In genomic region chr15:26134812-26135211, GRCh38 we compare ENCODE assay signal across 37 cellular contexts.
"Had no signal": no experiment of that assay in that cellular context is flagged by ENCODE, and none has a peak within 500 bp of the region (broad histone marks: within the 10 kb centered on the region; RNA-seq: fewer than 3 reads in every experiment).

No MANE protein-coding gene starts in this region.

- H3K27me3 ChIP-seq: adrenal gland, body of pancreas, esophagus squamous epithelium, gastroesophageal sphincter had no signal

- H3K4me1 Mint-ChIP-seq: activated CD4-positive, alpha-beta T cell treated with anti-CD3 and anti-CD28 coated beads for 36 hours; activated CD4-positive, alpha-beta T cell treated with anti-CD3 and anti-CD28 coated beads, Interleukin-2, amount 10 ng/mL, durations not matched to agents 24 days and 14 days; activated CD8-positive, alpha-beta memory T cell treated with anti-CD3 and anti-CD28 coated beads, Interleukin-2, amount 10 ng/mL, durations not matched to agents 7 days and 5 days; activated naive CD4-positive, alpha-beta T cell treated with anti-CD3 and anti-CD28 coated beads, Interleukin-2, amount 50 U/mL, for 24 hours; activated naive CD8-positive, alpha-beta T cell treated with anti-CD3 and anti-CD28 coated beads for 36 hours; activated naive CD8-positive, alpha-beta T cell treated with anti-CD3 and anti-CD28 coated beads, Interleukin-2, amount 50 U/mL, for 24 hours; T-helper 17 cell had no signal

- ATAC-seq: activated CD4-positive, alpha-beta T cell treated with anti-CD3 and anti-CD28 coated beads for 36 hours; activated CD8-positive, alpha-beta memory T cell treated with anti-CD3 and anti-CD28 coated beads, Interleukin-2, amount 10 ng/mL, durations not matched to agents 7 days and 5 days; activated CD8-positive, alpha-beta T cell treated with anti-CD3 and anti-CD28 coated beads, Interleukin-2, amount 10 ng/mL, durations not matched to agents 7 days and 5 days; activated naive CD8-positive, alpha-beta T cell treated with anti-CD3 and anti-CD28 coated beads, Interleukin-2, amount 50 U/mL, for 24 hours; body of pancreas; effector memory CD8-positive, alpha-beta T cell; gastroesophageal sphincter; heart right ventricle; T-helper 17 cell had no signal

- H3K4me3 ChIP-seq: adrenal gland, body of pancreas, esophagus squamous epithelium, gastroesophageal sphincter, heart right ventricle had no signal

- DNase-seq: activated CD4-positive, alpha-beta memory T cell treated with anti-CD3 and anti-CD28 coated beads for 36 hours; activated CD4-positive, alpha-beta T cell treated with anti-CD3 and anti-CD28 coated beads for 36 hours; activated CD4-positive, alpha-beta T cell treated with anti-CD3 and anti-CD28 coated beads, Interleukin-2, amount 10 ng/mL, durations not matched to agents 24 days and 14 days; activated CD4-positive, CD25-positive, alpha-beta regulatory T cell; activated CD4-positive, CD25-positive, alpha-beta regulatory T cell treated with anti-CD3 and anti-CD28 coated beads, Interleukin-2, amount 50 U/mL, for 72 hours; activated CD8-positive, alpha-beta memory T cell treated with anti-CD3 and anti-CD28 coated beads, Interleukin-2, amount 10 ng/mL, durations not matched to agents 7 days and 5 days; activated CD8-positive, alpha-beta memory T cell treated with anti-CD3 and anti-CD28 coated beads, Interleukin-2, amount 50 U/mL, for 4 hours; activated CD8-positive, alpha-beta T cell treated with anti-CD3 and anti-CD28 coated beads, Interleukin-2, amount 10 ng/mL, durations not matched to agents 7 days and 5 days; activated effector memory CD4-positive, alpha-beta T cell treated with anti-CD3 and anti-CD28 coated beads, Interleukin-2, amount 50 U/mL, for 16 hours; activated naive CD4-positive, alpha-beta T cell treated with anti-CD3 and anti-CD28 coated beads for 36 hours; activated naive CD8-positive, alpha-beta T cell treated with anti-CD3 and anti-CD28 coated beads for 36 hours; activated naive CD8-positive, alpha-beta T cell treated with anti-CD3 and anti-CD28 coated beads, Interleukin-2, amount 50 U/mL, for 24 hours; activated T-cell treated with anti-CD3 and anti-CD28 coated beads, Interleukin-2, amount 50 U/mL, for 1 hour; activated T-cell treated with anti-CD3 and anti-CD28 coated beads, Interleukin-2, amount 50 U/mL, for 48 hours; adrenal gland; aorta; body of pancreas; caudate nucleus; cortex of kidney; dermis blood vessel endothelial cell; effector CD4-positive, alpha-beta T cell; effector memory CD8-positive, alpha-beta T cell; esophagus squamous epithelium; foreskin melanocyte; heart right ventricle; T-helper 17 cell; T1000; WERI-Rb-1 had no signal

- H3K27ac Mint-ChIP-seq: activated CD4-positive, alpha-beta memory T cell treated with anti-CD3 and anti-CD28 coated beads for 36 hours; activated CD4-positive, alpha-beta T cell treated with anti-CD3 and anti-CD28 coated beads for 36 hours; activated CD4-positive, alpha-beta T cell treated with anti-CD3 and anti-CD28 coated beads, Interleukin-2, amount 10 ng/mL, durations not matched to agents 24 days and 14 days; activated CD8-positive, alpha-beta memory T cell treated with anti-CD3 and anti-CD28 coated beads, Interleukin-2, amount 10 ng/mL, durations not matched to agents 7 days and 5 days; activated CD8-positive, alpha-beta T cell treated with anti-CD3 and anti-CD28 coated beads, Interleukin-2, amount 10 ng/mL, durations not matched to agents 7 days and 5 days; activated naive CD4-positive, alpha-beta T cell treated with anti-CD3 and anti-CD28 coated beads for 36 hours; activated naive CD4-positive, alpha-beta T cell treated with anti-CD3 and anti-CD28 coated beads, Interleukin-2, amount 50 U/mL, for 24 hours; activated naive CD8-positive, alpha-beta T cell treated with anti-CD3 and anti-CD28 coated beads for 36 hours; activated naive CD8-positive, alpha-beta T cell treated with anti-CD3 and anti-CD28 coated beads, Interleukin-2, amount 50 U/mL, for 24 hours; activated T-helper 1 cell treated with anti-CD3 and anti-CD28 coated beads, Interleukin-12 subunit alpha, Interleukin-12 subunit beta, Interleukin-2, Interleukin-4 antibody, amounts not matched to agents 30 ng/mL and 10 ng/mL and 1 ng/mL, durations not matched to agents 14 hours and 24 hours and 36 hours; activated T-helper 2 cell treated with anti-CD3 and anti-CD28 coated beads, Interferon-gamma antibody, Interleukin-2, Interleukin-4, amounts not matched to agents 10 μg/mL and 5 μg/mL and 100 μg/mL, durations not matched to agents 14 hours and 24 hours and 36 hours; effector memory CD8-positive, alpha-beta T cell; T-helper 17 cell; T-helper 2 cell treated with Interferon-gamma antibody and Interleukin-4, amounts not matched to agents 5 μg/mL and 100 μg/mL, for 36 hours had no signal

- H3K4me3 Mint-ChIP-seq: activated CD4-positive, alpha-beta memory T cell treated with anti-CD3 and anti-CD28 coated beads for 36 hours; activated CD4-positive, alpha-beta T cell treated with anti-CD3 and anti-CD28 coated beads for 36 hours; activated CD4-positive, alpha-beta T cell treated with anti-CD3 and anti-CD28 coated beads, Interleukin-2, amount 10 ng/mL, durations not matched to agents 24 days and 14 days; activated CD8-positive, alpha-beta memory T cell treated with anti-CD3 and anti-CD28 coated beads, Interleukin-2, amount 10 ng/mL, durations not matched to agents 7 days and 5 days; activated CD8-positive, alpha-beta T cell treated with anti-CD3 and anti-CD28 coated beads, Interleukin-2, amount 10 ng/mL, durations not matched to agents 7 days and 5 days; activated naive CD4-positive, alpha-beta T cell treated with anti-CD3 and anti-CD28 coated beads for 36 hours; activated naive CD4-positive, alpha-beta T cell treated with anti-CD3 and anti-CD28 coated beads, Interleukin-2, amount 50 U/mL, for 24 hours; activated naive CD8-positive, alpha-beta T cell treated with anti-CD3 and anti-CD28 coated beads for 36 hours; activated naive CD8-positive, alpha-beta T cell treated with anti-CD3 and anti-CD28 coated beads, Interleukin-2, amount 50 U/mL, for 24 hours; activated T-helper 1 cell treated with anti-CD3 and anti-CD28 coated beads, Interleukin-12 subunit alpha, Interleukin-12 subunit beta, Interleukin-2, Interleukin-4 antibody, amounts not matched to agents 30 ng/mL and 10 ng/mL and 1 ng/mL, durations not matched to agents 14 hours and 24 hours and 36 hours; effector memory CD8-positive, alpha-beta T cell; T-helper 17 cell; T-helper 2 cell treated with Interferon-gamma antibody and Interleukin-4, amounts not matched to agents 5 μg/mL and 100 μg/mL, for 36 hours had no signal

- H3K9me3 ChIP-seq: adrenal gland, body of pancreas, esophagus squamous epithelium, gastroesophageal sphincter, heart right ventricle had no signal

- H3K4me1 ChIP-seq: adrenal gland, body of pancreas, esophagus squamous epithelium, heart right ventricle had no signal

- H3K27ac ChIP-seq: adrenal gland, body of pancreas, epithelial cell of prostate, esophagus squamous epithelium, gastroesophageal sphincter, heart right ventricle, WERI-Rb-1 had no signal

- H3K9me3 Mint-ChIP-seq: activated CD4-positive, alpha-beta memory T cell treated with anti-CD3 and anti-CD28 coated beads for 36 hours; activated CD4-positive, alpha-beta T cell treated with anti-CD3 and anti-CD28 coated beads, Interleukin-2, amount 10 ng/mL, durations not matched to agents 24 days and 14 days; activated naive CD4-positive, alpha-beta T cell treated with anti-CD3 and anti-CD28 coated beads for 36 hours; activated naive CD4-positive, alpha-beta T cell treated with anti-CD3 and anti-CD28 coated beads, Interleukin-2, amount 50 U/mL, for 24 hours; activated naive CD8-positive, alpha-beta T cell treated with anti-CD3 and anti-CD28 coated beads for 36 hours; activated naive CD8-positive, alpha-beta T cell treated with anti-CD3 and anti-CD28 coated beads, Interleukin-2, amount 50 U/mL, for 24 hours; activated T-helper 1 cell treated with anti-CD3 and anti-CD28 coated beads, Interleukin-12 subunit alpha, Interleukin-12 subunit beta, Interleukin-2, Interleukin-4 antibody, amounts not matched to agents 30 ng/mL and 10 ng/mL and 1 ng/mL, durations not matched to agents 14 hours and 24 hours and 36 hours; activated T-helper 2 cell treated with anti-CD3 and anti-CD28 coated beads, Interferon-gamma antibody, Interleukin-2, Interleukin-4, amounts not matched to agents 10 μg/mL and 5 μg/mL and 100 μg/mL, durations not matched to agents 14 hours and 24 hours and 36 hours; effector memory CD8-positive, alpha-beta T cell; T-helper 2 cell treated with Interferon-gamma antibody and Interleukin-4, amounts not matched to agents 5 μg/mL and 100 μg/mL, for 36 hours had no signal

- H3K36me3 Mint-ChIP-seq: activated CD4-positive, alpha-beta memory T cell treated with anti-CD3 and anti-CD28 coated beads for 36 hours; activated CD8-positive, alpha-beta memory T cell treated with anti-CD3 and anti-CD28 coated beads, Interleukin-2, amount 10 ng/mL, durations not matched to agents 7 days and 5 days; activated naive CD4-positive, alpha-beta T cell treated with anti-CD3 and anti-CD28 coated beads, Interleukin-2, amount 50 U/mL, for 24 hours; activated naive CD8-positive, alpha-beta T cell treated with anti-CD3 and anti-CD28 coated beads for 36 hours had no signal

- FAIRE-seq: colon, endometrium, endothelial cell of umbilical vein had no signal

- H3K36me3 ChIP-seq: adrenal gland, esophagus squamous epithelium, gastroesophageal sphincter, heart right ventricle, WERI-Rb-1 had no signal
